Comparison of ENCODE assay signal across 8 cellular contexts in the genomic region with DNA sequence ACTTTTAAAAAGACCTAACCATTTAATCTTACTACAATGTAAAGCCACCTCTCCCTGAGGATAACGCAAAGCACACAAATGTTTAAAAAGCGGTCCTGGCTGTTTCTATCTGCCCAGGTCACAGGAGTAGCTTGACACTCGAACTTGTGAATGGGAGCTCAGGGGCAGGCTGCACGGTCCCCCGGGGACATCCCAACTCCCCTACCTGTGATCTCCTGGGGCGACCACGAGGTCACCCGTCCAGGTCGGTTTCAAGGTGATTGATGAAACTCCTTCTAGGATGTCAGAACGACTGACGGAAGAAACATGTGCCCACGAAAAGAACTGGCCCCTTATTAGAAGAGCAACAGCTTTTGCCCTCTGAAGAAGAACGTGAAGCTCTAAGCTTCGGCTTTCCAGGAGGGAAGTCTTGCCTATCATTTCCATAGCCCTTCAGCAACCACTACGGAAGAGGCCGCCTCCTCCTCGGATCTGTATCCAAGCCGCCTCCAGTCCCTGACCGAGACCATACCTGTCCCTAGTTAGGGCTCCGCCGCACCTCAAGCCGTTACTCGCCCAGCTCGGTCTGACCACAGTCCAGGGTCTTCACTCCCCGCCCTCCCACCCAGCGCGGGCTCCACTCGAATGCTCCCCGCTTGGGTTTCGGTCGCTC. TPM values are rescaled to one million over a fixed set of nuclear protein-coding genes. Genes with fewer than 3 reads are reported as not detected.
DNase-seq lines count a peak whose midpoint lies in the region; ATAC-seq lines count a peak whose summit lies in the region.

No MANE protein-coding gene starts in this region.

- ATAC-seq in HG02588 (IDR thresholded peaks at IDR 0.05; ENCODE audit: unreplicated experiment) = peak; percentile 11

- WGBS in urinary bladder = under 1% methylated on average over 31 of the region's 31 CpGs

- intact Hi-C loops in CD4-positive, alpha-beta memory T cell (cut with micrococcal nuclease) = loop anchor here (1.0 to 10.0 kb wide), 9 partner anchors 26 to 1944 kb away; partner anchors contain the start of genes FAM221A, MALSU1, OSBPL3 and PALS2

- no peaks in the 10 kb centered on the region for H3K9me3 ChIP-seq in CD4-positive, alpha-beta memory T cell (ENCODE audit: control insufficient read depth in 1 of 2, low read length in 2 of 2)
- no peaks in the 10 kb centered on the region for H3K9me3 ChIP-seq in muscle layer of duodenum (ENCODE audit: control insufficient read depth in 1 of 2, low read length in 2 of 2)

- H3K4me3 Mint-ChIP-seq in CD4-positive, alpha-beta memory T cell = peak overlapping the region; percentile 97 to 100 (median 100)

- peaks cover 18 to 43% of the 10 kb centered on the region in 2 donors for H3K36me3 Mint-ChIP-seq in CD4-positive, alpha-beta memory T cell

- CTCF ChIA-PET in CD4-positive, alpha-beta memory T cell (lab: Charles Lee; ENCODE audit: partially characterized antibody) = interaction anchor here (1.4 to 3.2 kb wide), 7 partner anchors 26 to 304 kb away, joined by 3 to 18 read pairs (median 8); a partner anchor contains a TSS

- H3K27ac ChIP-seq in CD4-positive, alpha-beta memory T cell (ENCODE audit: low read depth, low read length) = peak overlapping the region; percentile 97
- peak overlapping the region; percentile 94 for H3K27ac ChIP-seq in muscle layer of duodenum (ENCODE audit: low read length)
- peak overlapping the region; percentile 76 for H3K27ac ChIP-seq in urinary bladder (ENCODE audit: low read depth)

- peaks cover 14 to 26% (median 15%) of the 10 kb centered on the region in 4 donors for H3K4me1 Mint-ChIP-seq in CD4-positive, alpha-beta memory T cell

- DNase-seq in CD4-positive, alpha-beta memory T cell = peak in 1 of 5 donors; percentile 27
- DNase-seq in T-helper 9 cell = peak; percentile 15
- DNase-seq in ecto neural progenitor cell (ENCODE audit: low spot score) = peak; percentile 47
- no peak for DNase-seq in activated gamma-delta T cell treated with Interleukin-2 at 50 U/mL for 16 hours
- no peak for DNase-seq in NCI-H187 (lab: John Stamatoyannopoulos, UW)

- POLR2A ChIA-PET in CD4-positive, alpha-beta memory T cell (lab: Charles Lee; ENCODE audit: partially characterized antibody) = interaction anchor here (1.1 to 2.8 kb wide), 14 partner anchors 8 to 1527 kb away, joined by 3 to 26 read pairs (median 6); partner anchors contain the start of genes CBX3, CCDC126, OSBPL3 and PALS2

- peak overlapping the region; percentile 40 to 72 for H3K4me3 ChIP-seq in CD4-positive, alpha-beta memory T cell (ENCODE audit: low read length in 2 of 2)
- H3K4me3 ChIP-seq in muscle layer of duodenum (ENCODE audit: low read depth in 1 of 2, low read length in 2 of 2) = peak overlapping the region; percentile 82 to 96
- H3K4me3 ChIP-seq in urinary bladder (ENCODE audit: low read depth, low read length) = peak overlapping the region; percentile 73

- H3K27ac Mint-ChIP-seq in CD4-positive, alpha-beta memory T cell = peak overlapping the region; percentile 96 to 100 (median 100)

- peaks cover 0 to 8% (median 0%) of the 10 kb centered on the region in 8 donors for H3K9me3 Mint-ChIP-seq in CD4-positive, alpha-beta memory T cell

- H3K27me3 ChIP-seq in CD4-positive, alpha-beta memory T cell (ENCODE audit: insufficient read depth, low read length) = no peaks in the 10 kb centered on the region
- H3K27me3 ChIP-seq in muscle layer of duodenum (ENCODE audit: low read depth, low read length) = no peaks in the 10 kb centered on the region

- H3K27me3 Mint-ChIP-seq in CD4-positive, alpha-beta memory T cell = no peaks in the 10 kb centered on the region

- H3K4me1 ChIP-seq in CD4-positive, alpha-beta memory T cell (ENCODE audit: insufficient read depth, low read length) = peaks cover 9% of the 10 kb centered on the region
- no peaks in the 10 kb centered on the region for H3K4me1 ChIP-seq in muscle layer of duodenum (ENCODE audit: control insufficient read depth in 1 of 2, insufficient read depth in 2 of 2, low read length in 2 of 2)
- no peaks in the 10 kb centered on the region for H3K4me1 ChIP-seq in urinary bladder (ENCODE audit: insufficient read depth)

- peaks cover 14% of the 10 kb centered on the region for H3K36me3 ChIP-seq in CD4-positive, alpha-beta memory T cell (ENCODE audit: insufficient read depth, low read length)
- H3K36me3 ChIP-seq in muscle layer of duodenum (ENCODE audit: control insufficient read depth in 1 of 2, insufficient read depth in 2 of 2, low read length in 2 of 2) = peaks cover 25 to 29% of the 10 kb centered on the region in 2 donors
- peaks cover 3% of the 10 kb centered on the region for H3K36me3 ChIP-seq in urinary bladder (ENCODE audit: insufficient read depth)

RNA-seq across cellular contexts. Expression of gene CYCS, which starts 0.4 kb away (rescaled TPM):
- total RNA-seq in CD4-positive, alpha-beta memory T cell = 10 to 100 TPM; 46.9 to 54.2 TPM
- 100 to 1,000 TPM; 110 to 157 TPM for polyA plus RNA-seq in CD4-positive, alpha-beta memory T cell
- total RNA-seq in urinary bladder = 57.1 TPM
- polyA plus RNA-seq in urinary bladder = 75.1 TPM

Comparison
In these comparisons a context has a peak if more than half of its experiments do, and no peak if none do; other contexts are left out.
1. DNase-seq: peak in T-helper 9 cell (single experiment) and ecto neural progenitor cell (single experiment); none in activated gamma-delta T cell treated with Interleukin-2 at 50 U/mL for 16 hours (single experiment) and NCI-H187 (0 of 2).
2. Peak in every context shown above with its lines, with median percentiles within 50 percentile points of each other: H3K27ac ChIP-seq and H3K4me3 ChIP-seq.